ENCODE assay signal across 8 cellular contexts in the genomic region with DNA sequence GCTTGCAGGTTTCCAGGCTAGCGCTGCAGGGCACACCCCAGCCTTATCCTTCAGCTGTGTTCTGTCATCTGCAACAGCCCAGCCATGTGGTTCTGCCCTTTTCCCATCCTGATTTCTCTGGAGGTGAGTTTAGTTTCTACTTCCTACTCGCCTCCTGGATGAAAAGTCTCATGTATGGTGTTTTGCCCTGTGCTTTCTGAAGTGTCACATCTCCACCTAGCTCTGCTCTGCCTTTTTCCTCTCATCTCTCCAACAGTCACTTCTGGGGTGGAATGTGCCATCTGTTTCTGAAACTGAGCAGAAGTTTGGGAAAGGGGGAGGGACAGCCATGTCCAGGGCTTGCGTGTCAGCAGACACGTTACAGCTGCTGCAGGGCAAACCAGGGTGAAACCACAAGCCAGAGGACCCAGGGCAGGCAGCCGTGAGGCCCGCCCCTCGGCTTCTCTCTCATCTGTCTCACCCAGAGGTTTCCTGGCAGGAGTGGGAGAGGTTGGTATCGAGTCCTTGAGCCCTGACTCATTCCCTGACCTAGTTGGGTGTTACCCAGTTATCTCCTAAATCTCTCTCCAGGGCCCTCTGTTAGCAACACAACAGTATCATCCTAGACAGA. TPM values are rescaled to one million over a fixed set of nuclear protein-coding genes. Genes with fewer than 3 reads are reported as not detected.
DNase-seq lines count a peak whose midpoint lies in the region; ATAC-seq and TF ChIP-seq lines count a peak whose summit lies in the region.
"Not testable (repeated sequence)": the region's sequence is repeated elsewhere in the genome, so short reads cannot be mapped to it uniquely, and the experiment has no call there.

No MANE protein-coding gene starts in this region.

- not testable (repeated sequence) for H3K36me3 ChIP-seq in CD8-positive, alpha-beta T cell (ENCODE audit: insufficient read depth, low read length); adrenal gland (replicated peaks in 1 of 2); mucosa of rectum (ENCODE audit: control insufficient read depth in 2 of 2, insufficient read depth in 2 of 2, low read length in 2 of 2)

- not testable (repeated sequence) for H3K9me3 Mint-ChIP-seq in CD8-positive, alpha-beta T cell; stimulated activated naive B cell treated with anti-CD40 and anti-IgM and Interleukin-4, amounts not matched to agents 10 μg/mL and 1 μg/mL and 100 μg/mL, for 72 hours

- TF ChIP-seq POLR2A in adrenal gland (IDR thresholded peaks at IDR 0.05): not testable (repeated sequence)

- POLR2A ChIA-PET in CD8-positive, alpha-beta T cell (lab: Charles Lee): not testable (repeated sequence)

- WGBS in adrenal gland, 4 donors: 14 to 39% (median 25%) methylated on average over 2 to 5 of the region's 8 CpGs

- not testable (repeated sequence) for H3K4me3 Mint-ChIP-seq in CD8-positive, alpha-beta T cell; T-helper 17 cell
- peak overlapping the region in 1 of 2 donors; percentile 8 for H3K4me3 Mint-ChIP-seq in stimulated activated naive B cell treated with anti-CD40 and anti-IgM and Interleukin-4, amounts not matched to agents 10 μg/mL and 1 μg/mL and 100 μg/mL, for 72 hours

- ATAC-seq in CD8-positive, alpha-beta T cell: peak; percentile 82
- peak; percentile 50 for ATAC-seq in GM21737 (IDR thresholded peaks at IDR 0.05; ENCODE audit: unreplicated experiment)
- ATAC-seq in T-helper 17 cell: peak; percentile 92
- peak; percentile 86 to 88 for ATAC-seq in stimulated activated naive B cell treated with anti-CD40 and anti-IgM and Interleukin-4, amounts not matched to agents 10 μg/mL and 1 μg/mL and 100 μg/mL, for 72 hours (replicated peaks)

- H3K9me3 ChIP-seq in CD8-positive, alpha-beta T cell (ENCODE audit: low read length); T-helper 17 cell (ENCODE audit: control insufficient read depth, low read length, poor library complexity, severe bottlenecking); adrenal gland (replicated peaks in 1 of 3); mucosa of rectum (ENCODE audit: control insufficient read depth in 2 of 2, low read length in 2 of 2): not testable (repeated sequence)

- H3K4me1 Mint-ChIP-seq in CD8-positive, alpha-beta T cell (ENCODE audit: low read depth): peaks cover 10% of the 10 kb centered on the region
- not testable (repeated sequence) for H3K4me1 Mint-ChIP-seq in T-helper 17 cell
- peaks cover 6 to 10% of the 10 kb centered on the region in 2 donors for H3K4me1 Mint-ChIP-seq in stimulated activated naive B cell treated with anti-CD40 and anti-IgM and Interleukin-4, amounts not matched to agents 10 μg/mL and 1 μg/mL and 100 μg/mL, for 72 hours

- TF ChIP-seq CTCF in CD8-positive, alpha-beta T cell (IDR thresholded peaks at IDR 0.05); adrenal gland (IDR thresholded peaks at IDR 0.05); fibroblast of villous mesenchyme (IDR thresholded peaks at IDR 0.05; ENCODE audit: insufficient read depth, low read depth, low read length): not testable (repeated sequence)

- CTCF ChIA-PET in CD8-positive, alpha-beta T cell (lab: Charles Lee): not testable (repeated sequence)

- not testable (repeated sequence) for H3K4me3 ChIP-seq in CD8-positive, alpha-beta T cell (ENCODE audit: low read depth, low read length); adrenal gland; mucosa of rectum (ENCODE audit: low read length in 2 of 2)
- H3K4me3 ChIP-seq in fibroblast of villous mesenchyme (ENCODE audit: low read depth, low read length): peak overlapping the region; percentile 30

- H3K4me1 ChIP-seq in CD8-positive, alpha-beta T cell (ENCODE audit: insufficient read depth, low read length); mucosa of rectum (ENCODE audit: control insufficient read depth in 2 of 2, insufficient read depth in 2 of 2, low read length in 2 of 2): not testable (repeated sequence)
- peaks cover 9 to 13% of the 10 kb centered on the region in 2 donors for H3K4me1 ChIP-seq in adrenal gland (replicated peaks in 1 of 2)

- not testable (repeated sequence) for H3K9ac ChIP-seq in mucosa of rectum (ENCODE audit: low read depth in 1 of 2, low read length in 2 of 2)

- DNase-seq in CD8-positive, alpha-beta T cell: peak in 1 of 7 experiments; percentile 10
- DNase-seq in LoVo (ENCODE audit: low spot score) (peak; percentile 6), adrenal gland (peak; percentile 31 to 70 (median 55)), fibroblast of villous mesenchyme (ENCODE audit: low read depth) (peak; percentile 83)
- not testable (repeated sequence) for DNase-seq in T-helper 17 cell; stimulated activated naive B cell treated with anti-CD40 and anti-IgM and Interleukin-4, amounts not matched to agents 10 μg/mL and 1 μg/mL and 100 μg/mL, for 72 hours

- H3K36me3 Mint-ChIP-seq in CD8-positive, alpha-beta T cell; T-helper 17 cell (ENCODE audit: low read depth); stimulated activated naive B cell treated with anti-CD40 and anti-IgM and Interleukin-4, amounts not matched to agents 10 μg/mL and 1 μg/mL and 100 μg/mL, for 72 hours: not testable (repeated sequence)

- H3K27ac ChIP-seq in CD8-positive, alpha-beta T cell (ENCODE audit: low read depth, low read length): not testable (repeated sequence)
- H3K27ac ChIP-seq in adrenal gland (peak overlapping the region; percentile 27 to 74 (median 39)), mucosa of rectum (ENCODE audit: low read depth in 2 of 2, low read length in 2 of 2) (peak overlapping the region; percentile 51 to 65)

- peak overlapping the region; percentile 67 for H3K27ac Mint-ChIP-seq in CD8-positive, alpha-beta T cell
- peak overlapping the region; percentile 34 for H3K27ac Mint-ChIP-seq in T-helper 17 cell
- H3K27ac Mint-ChIP-seq in stimulated activated naive B cell treated with anti-CD40 and anti-IgM and Interleukin-4, amounts not matched to agents 10 μg/mL and 1 μg/mL and 100 μg/mL, for 72 hours: not testable (repeated sequence)

- intact Hi-C loops in CD8-positive, alpha-beta T cell (cut with DNase I, micrococcal nuclease); adrenal gland (cut with DNase I): not testable (repeated sequence)

- not testable (repeated sequence) for H3K27me3 Mint-ChIP-seq in CD8-positive, alpha-beta T cell (ENCODE audit: low read depth); T-helper 17 cell; stimulated activated naive B cell treated with anti-CD40 and anti-IgM and Interleukin-4, amounts not matched to agents 10 μg/mL and 1 μg/mL and 100 μg/mL, for 72 hours

- not testable (repeated sequence) for H3K27me3 ChIP-seq in CD8-positive, alpha-beta T cell (ENCODE audit: insufficient read depth, low read length); adrenal gland; mucosa of rectum (ENCODE audit: control insufficient read depth in 2 of 2, insufficient read depth in 2 of 2, low read length in 2 of 2)

RNA-seq across cellular contexts. Expression of a gene that starts 28.7 kb away (rescaled TPM):
- total RNA-seq in CD8-positive, alpha-beta T cell: 10 to 100 TPM; 84.6 to 94.5 TPM
- 100 to 1,000 TPM in 1 of 2 donors, 10 to 100 TPM in 1; 88.3 to 100 TPM for total RNA-seq in T-helper 17 cell
- total RNA-seq in adrenal gland: 100 to 1,000 TPM in 6 of 8 donors, 10 to 100 TPM in 2; 82.0 to 187 (median 139) TPM
- 10 to 100 TPM; 37.9 to 87.5 (median 48.8) TPM for polyA plus RNA-seq in adrenal gland
- total RNA-seq in fibroblast of villous mesenchyme: 95.0 and 148 TPM in 2 replicates
